ENCODE assay signal across 9 cellular contexts in genomic region chr22:18091916-18092526, GRCh38. TPM values are rescaled to one million over a fixed set of nuclear protein-coding genes. Genes with fewer than 3 reads are reported as not detected.
DNase-seq lines count a peak whose midpoint lies in the region; ATAC-seq and TF ChIP-seq lines count a peak whose summit lies in the region.
"Had no signal": no experiment of that assay in that cellular context is flagged by ENCODE, and none has a peak within 500 bp of the region (broad histone marks: within the 10 kb centered on the region; RNA-seq: fewer than 3 reads in every experiment).

No MANE protein-coding gene starts in this region.

- CTCF ChIA-PET in naive thymus-derived CD4-positive, alpha-beta T cell (lab: Charles Lee) = interaction anchor here (2.4 kb wide), 1 partner anchor 16 kb away, joined by 6 read pairs; no protein-coding TSS in a partner anchor

- intact Hi-C loops in naive thymus-derived CD4-positive, alpha-beta T cell (cut with micrococcal nuclease) = no loop called here

- H3K9me3 ChIP-seq in DND-41 (ENCODE audit: insufficient read depth, low read length, severe bottlenecking) (no peaks in the 10 kb centered on the region), endocrine pancreas (ENCODE audit: control insufficient read depth, low read length) (no peaks in the 10 kb centered on the region), Karpas-422 (ENCODE audit: low read length) (no peaks in the 10 kb centered on the region)
- H3K9me3 ChIP-seq in naive thymus-derived CD4-positive, alpha-beta T cell (ENCODE audit: control insufficient read depth in 2 of 3, low read length in 3 of 3) = no peaks in the 10 kb centered on the region

- H3K36me3 Mint-ChIP-seq in T-helper 1 cell treated with Interleukin-12 subunit alpha and Interleukin-12 subunit beta and Interleukin-4 antibody, amounts not matched to agents 30 μg/mL and 1 μg/mL, for 36 hours (ENCODE audit: low read depth) = peaks cover 42% of the 10 kb centered on the region
- peaks cover 3 to 51% (median 31%) of the 10 kb centered on the region in 5 donors for H3K36me3 Mint-ChIP-seq in naive thymus-derived CD4-positive, alpha-beta T cell

- DNase-seq in DND-41 = no peak
- DNase-seq in naive thymus-derived CD4-positive, alpha-beta T cell = no peak
- no peak for DNase-seq in GDM1 (lab: John Stamatoyannopoulos, UW)
- no peak for DNase-seq in Karpas-422

- H3K4me1 ChIP-seq in DND-41 (ENCODE audit: insufficient read depth, low read length) = no peaks in the 10 kb centered on the region
- H3K4me1 ChIP-seq in endocrine pancreas (ENCODE audit: control insufficient read depth, insufficient read depth, low read length) = no peaks in the 10 kb centered on the region
- H3K4me1 ChIP-seq in naive thymus-derived CD4-positive, alpha-beta T cell (ENCODE audit: control insufficient read depth in 2 of 2, insufficient read depth in 2 of 2, low read length in 2 of 2) = peaks cover 0 to 10% of the 10 kb centered on the region in 2 donors
- H3K4me1 ChIP-seq in Karpas-422 (ENCODE audit: low read length) = no peaks in the 10 kb centered on the region

- no peak overlapping the region for H3K9ac ChIP-seq in DND-41 (ENCODE audit: low read depth, low read length)
- H3K9ac ChIP-seq in endocrine pancreas (ENCODE audit: control insufficient read depth, insufficient read depth, low read length) = peak overlapping the region; percentile 67
- H3K9ac ChIP-seq in Karpas-422 (ENCODE audit: low read length) = no peak overlapping the region

- 0 out of 3 replicates have a peak, but pooled peaks have one; percentile 31 for ATAC-seq in DND-41 (ENCODE audit: insufficient read depth, low read depth)
- peak; percentile 68 for ATAC-seq in naive thymus-derived CD4-positive, alpha-beta T cell
- no peak for ATAC-seq in HG02610 (IDR thresholded peaks at IDR 0.05; ENCODE audit: unreplicated experiment)
- no peak for ATAC-seq in HG02678 (IDR thresholded peaks at IDR 0.05; ENCODE audit: unreplicated experiment)
- ATAC-seq: HCT116 had no signal

- H3K27ac Mint-ChIP-seq in T-helper 1 cell treated with Interleukin-12 subunit alpha and Interleukin-12 subunit beta and Interleukin-4 antibody, amounts not matched to agents 30 μg/mL and 1 μg/mL, for 36 hours = peak overlapping the region; percentile 80
- H3K27ac Mint-ChIP-seq in naive thymus-derived CD4-positive, alpha-beta T cell = peak overlapping the region in 8 of 9 donors; percentile 24 to 91 (median 58)

- H3K36me3 ChIP-seq in DND-41 (ENCODE audit: insufficient read depth, low read length) (peaks cover 63% of the 10 kb centered on the region), endocrine pancreas (ENCODE audit: control insufficient read depth, insufficient read depth, low read length) (peaks cover 4% of the 10 kb centered on the region), Karpas-422 (ENCODE audit: insufficient read depth, low read length) (peaks cover 13% of the 10 kb centered on the region)
- H3K36me3 ChIP-seq in naive thymus-derived CD4-positive, alpha-beta T cell (ENCODE audit: control insufficient read depth in 2 of 3, insufficient read depth in 3 of 3, low read length in 3 of 3) = peaks cover 0 to 60% (median 14%) of the 10 kb centered on the region in 3 experiments

- peak overlapping the region; percentile 10 for H3K4me3 Mint-ChIP-seq in T-helper 1 cell treated with Interleukin-12 subunit alpha and Interleukin-12 subunit beta and Interleukin-4 antibody, amounts not matched to agents 30 μg/mL and 1 μg/mL, for 36 hours
- H3K4me3 Mint-ChIP-seq in naive thymus-derived CD4-positive, alpha-beta T cell = peak overlapping the region in 6 of 10 donors; percentile 30 to 81 (median 42)

- H3K4me2 ChIP-seq in DND-41 (ENCODE audit: insufficient read depth, low read length) (no peak overlapping the region), Karpas-422 (ENCODE audit: low read depth, low read length, poor library complexity, severe bottlenecking) (no peak overlapping the region)

- H4K20me1 ChIP-seq in DND-41 (ENCODE audit: insufficient read depth, low read length) = peaks cover 8% of the 10 kb centered on the region; the same call in 1 of the 2 replicates
- no peaks in the 10 kb centered on the region for H4K20me1 ChIP-seq in Karpas-422 (ENCODE audit: insufficient read depth, low read depth, low read length)

- peaks cover 16% of the 10 kb centered on the region for H3K4me1 Mint-ChIP-seq in T-helper 1 cell treated with Interleukin-12 subunit alpha and Interleukin-12 subunit beta and Interleukin-4 antibody, amounts not matched to agents 30 μg/mL and 1 μg/mL, for 36 hours (ENCODE audit: low read depth)
- peaks cover 0 to 29% (median 0%) of the 10 kb centered on the region in 7 donors for H3K4me1 Mint-ChIP-seq in naive thymus-derived CD4-positive, alpha-beta T cell

- TF ChIP-seq CTCF in DND-41 (IDR thresholded peaks at IDR 0.05; ENCODE audit: borderline replicate concordance, extremely low read depth, low read length, poor library complexity, severe bottlenecking) = no peak

- no peaks in the 10 kb centered on the region for H3K9me3 Mint-ChIP-seq in T-helper 1 cell treated with Interleukin-12 subunit alpha and Interleukin-12 subunit beta and Interleukin-4 antibody, amounts not matched to agents 30 μg/mL and 1 μg/mL, for 36 hours
- H3K9me3 Mint-ChIP-seq in naive thymus-derived CD4-positive, alpha-beta T cell = no peaks in the 10 kb centered on the region

- H3K27me3 ChIP-seq in DND-41 (ENCODE audit: insufficient read depth, low read length, poor library complexity) (no peaks in the 10 kb centered on the region), endocrine pancreas (ENCODE audit: control insufficient read depth, insufficient read depth, low read length) (no peaks in the 10 kb centered on the region), Karpas-422 (ENCODE audit: low read length) (no peaks in the 10 kb centered on the region)
- H3K27me3 ChIP-seq in naive thymus-derived CD4-positive, alpha-beta T cell (ENCODE audit: control insufficient read depth in 2 of 2, insufficient read depth in 2 of 2, low read length in 2 of 2) = no peaks in the 10 kb centered on the region

- H3K9me2 ChIP-seq in Karpas-422 (replicated peaks; ENCODE audit: insufficient read depth, low read length) = no peaks in the 10 kb centered on the region

- H2AFZ ChIP-seq in DND-41 (ENCODE audit: low read depth, low read length) (no peak overlapping the region), Karpas-422 (ENCODE audit: low read length) (no peak overlapping the region)

- no peaks in the 10 kb centered on the region for H3K27me3 Mint-ChIP-seq in T-helper 1 cell treated with Interleukin-12 subunit alpha and Interleukin-12 subunit beta and Interleukin-4 antibody, amounts not matched to agents 30 μg/mL and 1 μg/mL, for 36 hours (ENCODE audit: low read depth)
- H3K27me3 Mint-ChIP-seq in naive thymus-derived CD4-positive, alpha-beta T cell = no peaks in the 10 kb centered on the region

- no peak overlapping the region for H3K4me3 ChIP-seq in DND-41 (ENCODE audit: low read depth in 1 of 2, low read length in 2 of 2)
- peak overlapping the region; percentile 51 for H3K4me3 ChIP-seq in endocrine pancreas (ENCODE audit: control insufficient read depth, insufficient read depth, low read length)
- peak overlapping the region; percentile 28 for H3K4me3 ChIP-seq in naive thymus-derived CD4-positive, alpha-beta T cell (ENCODE audit: low read length)
- H3K4me3 ChIP-seq in Karpas-422 (ENCODE audit: low read length) = no peak overlapping the region

- POLR2A ChIA-PET in naive thymus-derived CD4-positive, alpha-beta T cell (lab: Charles Lee) = interaction anchor here (0.7 kb wide), 1 partner anchor 13 kb away, joined by 3 read pairs; no protein-coding TSS in a partner anchor

- H3K79me2 ChIP-seq in DND-41 (ENCODE audit: insufficient read depth, low read length) (0 out of 2 replicates have a peak, but pooled peaks cover 3% of the 10 kb centered on the region), Karpas-422 (ENCODE audit: low read length) (no peaks in the 10 kb centered on the region)

- H3K27ac ChIP-seq in DND-41 (ENCODE audit: low read length) = no peak overlapping the region
- no peak overlapping the region for H3K27ac ChIP-seq in naive thymus-derived CD4-positive, alpha-beta T cell (ENCODE audit: low read depth, low read length)
- H3K27ac ChIP-seq in Karpas-422 (ENCODE audit: low read length) = no peak overlapping the region

RNA-seq across cellular contexts. Expression of gene PEX26, which starts 14.2 kb away (rescaled TPM):
- total RNA-seq in naive thymus-derived CD4-positive, alpha-beta T cell = 10 to 100 TPM; 30.1 to 42.8 (median 35.5) TPM
- polyA plus RNA-seq in naive thymus-derived CD4-positive, alpha-beta T cell = 1 to 10 TPM; 3.8 to 4.1 TPM
- total RNA-seq in Karpas-422 (2014; rRNA removed; shearing (Covaris generic); ENCODE audit: low replicate concordance) = 22.4 and 27.5 TPM in 2 replicates

RNA-seq across cellular contexts. Expression of gene TUBA8, which starts 18.6 kb away (rescaled TPM):
- 1 to 10 TPM; 1.6 to 3.5 (median 3.2) TPM for total RNA-seq in naive thymus-derived CD4-positive, alpha-beta T cell
- under 1 TPM; 0.33 to 0.39 TPM for polyA plus RNA-seq in naive thymus-derived CD4-positive, alpha-beta T cell
- total RNA-seq in Karpas-422 (2014; rRNA removed; shearing (Covaris generic); ENCODE audit: low replicate concordance) = 1.5 and 3.0 TPM in 2 replicates

RNA-seq across cellular contexts. Expression of gene USP18, which starts 57.9 kb away (rescaled TPM):
- total RNA-seq in naive thymus-derived CD4-positive, alpha-beta T cell = 10 to 100 TPM in 1 of 5 experiments, 1 to 10 TPM in 4; 2.1 to 52.9 (median 2.9) TPM
- 1 to 10 TPM; 7.1 to 9.9 TPM for polyA plus RNA-seq in naive thymus-derived CD4-positive, alpha-beta T cell
- total RNA-seq in Karpas-422 (2014; rRNA removed; shearing (Covaris generic); ENCODE audit: low replicate concordance) = 1.0 and 3.3 TPM in 2 replicates

Comparison
In these comparisons a context has a peak if more than half of its experiments do, and no peak if none do; other contexts are left out.
1. ATAC-seq: peak in DND-41 (single experiment) and naive thymus-derived CD4-positive, alpha-beta T cell (single experiment); none in HG02610 (single experiment) and HG02678 (single experiment).
2. H3K4me3 ChIP-seq: peak in endocrine pancreas (single experiment) and naive thymus-derived CD4-positive, alpha-beta T cell (single experiment); none in DND-41 (0 of 2) and Karpas-422 (single experiment).